ENCODE assay signal across 18 cellular contexts in genomic region chr9:99399476-99399875, GRCh38.
DNase-seq lines count a peak whose midpoint lies in the region; ATAC-seq and TF ChIP-seq lines count a peak whose summit lies in the region.
"Had no signal": no experiment of that assay in that cellular context is flagged by ENCODE, and none has a peak within 500 bp of the region (broad histone marks: within the 10 kb centered on the region; RNA-seq: fewer than 3 reads in every experiment).

No MANE protein-coding gene starts in this region.

- no peak overlapping the region for H2AK5ac ChIP-seq in mesenchymal stem cell (ENCODE audit: low read length, severe bottlenecking)
- H2AK5ac ChIP-seq in trophoblast cell (ENCODE audit: low read length) = peak overlapping the region; percentile 24

- H3K27ac ChIP-seq in mesenchymal stem cell (ENCODE audit: low read length, poor library complexity, severe bottlenecking) (no peak overlapping the region), trophoblast cell (ENCODE audit: low read depth, low read length) (no peak overlapping the region)
- H3K27ac ChIP-seq: HL-60 had no signal

- H3K79me2 ChIP-seq in trophoblast cell (ENCODE audit: control insufficient read depth, insufficient read depth, low read length, poor library complexity) = no peaks in the 10 kb centered on the region

- no peaks in the 10 kb centered on the region for H3K27me3 ChIP-seq in mesenchymal stem cell (ENCODE audit: control insufficient read depth in 1 of 2, insufficient read depth in 1 of 2, low read length in 2 of 2)
- H3K27me3 ChIP-seq in trophoblast cell (ENCODE audit: insufficient read depth, low read length) = no peaks in the 10 kb centered on the region
- no peaks in the 10 kb centered on the region for H3K27me3 ChIP-seq in HAP-1 (ENCODE audit: low read depth)
- H3K27me3 ChIP-seq: BE2C had no signal

- WGBS in mesenchymal stem cell = 96% methylated on average over 5 of the region's 5 CpGs
- no CpG with 5 or more reads among the region's 5 CpGs for WGBS in trophoblast cell (ENCODE audit: extremely low coverage, insufficient coverage, insufficient read length)

- H2BK120ac ChIP-seq in mesenchymal stem cell (ENCODE audit: low read depth, low read length) (no peak overlapping the region), trophoblast cell (ENCODE audit: insufficient read depth, low read length, poor library complexity) (peak overlapping the region; percentile 33)

- ATAC-seq in SK-N-SH treated with all-trans-retinoic acid at 6 μM for 48 hours (peak; percentile 38; the same call in 1 of the 3 replicates), natural killer cell (no peak)
- ATAC-seq: HCT116 had no signal

- H2BK12ac ChIP-seq in mesenchymal stem cell (ENCODE audit: low read length in 2 of 2) (no peak overlapping the region), trophoblast cell (ENCODE audit: low read length) (peak overlapping the region; percentile 19)

- H3K4me3 ChIP-seq in mesenchymal stem cell (ENCODE audit: insufficient read depth in 1 of 2, low read depth in 1 of 2, low read length in 2 of 2) = no peak overlapping the region
- H3K4me3 ChIP-seq in trophoblast cell (ENCODE audit: low read depth, low read length) = no peak overlapping the region
- no peak overlapping the region for H3K4me3 ChIP-seq in HAP-1
- H3K4me3 ChIP-seq: GM23338 had no signal

- no peaks in the 10 kb centered on the region for H3K9me3 ChIP-seq in mesenchymal stem cell (ENCODE audit: control insufficient read depth, low read length)
- H3K9me3 ChIP-seq in trophoblast cell (ENCODE audit: insufficient read depth, low read depth, low read length) = no peaks in the 10 kb centered on the region
- no peaks in the 10 kb centered on the region for H3K9me3 ChIP-seq in HAP-1
- H3K9me3 ChIP-seq: BE2C had no signal

- no peak overlapping the region for H3K27ac Mint-ChIP-seq in natural killer cell
- H3K27ac Mint-ChIP-seq: CD4-positive, CD25-positive, alpha-beta regulatory T cell; CD8-positive, alpha-beta memory T cell; GM23338; HFFc6 had no signal

- H3K9me3 Mint-ChIP-seq in natural killer cell = no peaks in the 10 kb centered on the region
- H3K9me3 Mint-ChIP-seq: CD8-positive, alpha-beta memory T cell; HFFc6 had no signal

- no peak overlapping the region for H4K12ac ChIP-seq in trophoblast cell (ENCODE audit: low read depth, low read length)

- no peak overlapping the region for H3K4me3 Mint-ChIP-seq in natural killer cell
- H3K4me3 Mint-ChIP-seq: CD4-positive, CD25-positive, alpha-beta regulatory T cell; CD8-positive, alpha-beta memory T cell; GM23338; HFFc6 had no signal

- H3K23ac ChIP-seq in mesenchymal stem cell (ENCODE audit: low read length in 2 of 2) = no peak overlapping the region
- no peak overlapping the region for H3K23ac ChIP-seq in trophoblast cell (ENCODE audit: low read length)

- H2AFZ ChIP-seq in mesenchymal stem cell (ENCODE audit: low read depth, low read length) (no peak overlapping the region), trophoblast cell (ENCODE audit: insufficient read depth, low read length, poor library complexity) (no peak overlapping the region)
- H2AFZ ChIP-seq: GM23338 had no signal

- no peaks in the 10 kb centered on the region for H3K4me1 Mint-ChIP-seq in natural killer cell
- H3K4me1 Mint-ChIP-seq: CD4-positive, CD25-positive, alpha-beta regulatory T cell; CD8-positive, alpha-beta memory T cell; GM23338 had no signal

- TF ChIP-seq CTCF in natural killer cell (IDR thresholded peaks at IDR 0.05) = no peak

- H3K79me1 ChIP-seq in mesenchymal stem cell (replicated peaks; ENCODE audit: low read length, poor library complexity, severe bottlenecking) = no peaks in the 10 kb centered on the region
- peaks cover 20% of the 10 kb centered on the region for H3K79me1 ChIP-seq in trophoblast cell (ENCODE audit: low read length)

- peaks cover 7% of the 10 kb centered on the region in 2 donors for H3K27me3 Mint-ChIP-seq in natural killer cell (ENCODE audit: low read depth in 2 of 2)
- H3K27me3 Mint-ChIP-seq: CD4-positive, CD25-positive, alpha-beta regulatory T cell had no signal

- H4K91ac ChIP-seq in mesenchymal stem cell (ENCODE audit: low read length) (no peak overlapping the region), trophoblast cell (ENCODE audit: low read depth, low read length) (no peak overlapping the region)

- peak overlapping the region; percentile 32 for H4K8ac ChIP-seq in mesenchymal stem cell (ENCODE audit: low read length)
- no peak overlapping the region for H4K8ac ChIP-seq in trophoblast cell (ENCODE audit: low read depth, low read length)

- H3K9ac ChIP-seq in mesenchymal stem cell (ENCODE audit: low read length) (no peak overlapping the region), trophoblast cell (ENCODE audit: low read length) (no peak overlapping the region)

- H2BK15ac ChIP-seq in mesenchymal stem cell (ENCODE audit: low read depth, poor library complexity, severe bottlenecking) = no peak overlapping the region

- H3K18ac ChIP-seq in mesenchymal stem cell (ENCODE audit: low read depth in 1 of 2, low read length in 2 of 2) (no peak overlapping the region), trophoblast cell (ENCODE audit: low read length) (no peak overlapping the region)

- DNase-seq in mesenchymal stem cell = no peak
- no peak for DNase-seq in trophoblast cell
- no peak for DNase-seq in HAP-1 (ENCODE audit: low spot score in 2 of 2)
- no peak for DNase-seq in activated CD4-positive, alpha-beta T cell treated with anti-CD3 and anti-CD28 coated beads for 1 hour
- no peak for DNase-seq in natural killer cell
- DNase-seq: ACHN; BE2C; CD4-positive, CD25-positive, alpha-beta regulatory T cell; CD8-positive, alpha-beta memory T cell; COR-L47; DMS 273 treated with DMSO at 0.1 percent for 48 hours; DMS53; GDM1; HFFc6 had no signal

- in situ Hi-C loops in HAP-1 (cut with MboI; ENCODE audit: low sequenced_read_pairs) = no loop called here

- H2BK5ac ChIP-seq in mesenchymal stem cell (ENCODE audit: low read depth, low read length, poor library complexity, severe bottlenecking) (no peak overlapping the region), trophoblast cell (ENCODE audit: low read depth, low read length, poor library complexity) (peak overlapping the region; percentile 10)

- H3K36me3 ChIP-seq in mesenchymal stem cell (ENCODE audit: control insufficient read depth in 1 of 2, insufficient read depth in 2 of 2, low read depth in 1 of 2, low read length in 2 of 2) (no peaks in the 10 kb centered on the region), trophoblast cell (ENCODE audit: control insufficient read depth in 1 of 2, insufficient read depth in 2 of 2, low read length in 2 of 2) (no peaks in the 10 kb centered on the region), HAP-1 (replicated peaks) (no peaks in the 10 kb centered on the region)
- H3K36me3 ChIP-seq: BE2C had no signal

- intact Hi-C loops in natural killer cell (cut with micrococcal nuclease) = no loop called here

- H3K4me1 ChIP-seq in mesenchymal stem cell (ENCODE audit: control insufficient read depth, insufficient read depth, low read depth, low read length) = no peaks in the 10 kb centered on the region
- peaks cover 27 to 36% of the 10 kb centered on the region in 2 experiments for H3K4me1 ChIP-seq in trophoblast cell (ENCODE audit: control insufficient read depth in 1 of 2, insufficient read depth in 2 of 2, low read length in 2 of 2)
- no peaks in the 10 kb centered on the region for H3K4me1 ChIP-seq in HAP-1
- H3K4me1 ChIP-seq: BE2C had no signal

- H3K4me2 ChIP-seq in mesenchymal stem cell (ENCODE audit: low read length, poor library complexity, severe bottlenecking) = no peak overlapping the region
- no peak overlapping the region for H3K4me2 ChIP-seq in trophoblast cell (ENCODE audit: low read length)
- H3K4me2 ChIP-seq: GM23338 had no signal

- H3K4ac ChIP-seq in mesenchymal stem cell (ENCODE audit: low read depth in 1 of 2, low read length in 2 of 2) = no peak overlapping the region
- H3K4ac ChIP-seq in trophoblast cell (ENCODE audit: low read depth, low read length) = no peak overlapping the region

- H3K36me3 Mint-ChIP-seq in natural killer cell = no peaks in the 10 kb centered on the region
- H3K36me3 Mint-ChIP-seq: CD4-positive, CD25-positive, alpha-beta regulatory T cell; CD8-positive, alpha-beta memory T cell had no signal

- no peak overlapping the region for H3K14ac ChIP-seq in mesenchymal stem cell (ENCODE audit: low read length in 2 of 2)
- H3K14ac ChIP-seq in trophoblast cell (ENCODE audit: low read length) = peak overlapping the region; percentile 12

TF ChIP-seq in SK-N-SH treated with all-trans-retinoic acid at 6 μM for 48 hours, 23 proteins besides CTCF, POLR2A, EP300 and RAD21:
- peak; percentile 7; the same call in 1 of the 2 replicates for TF ChIP-seq ZNF8 (CRISPR knock-in tag; IDR thresholded peaks at IDR 0.05)
- no peak for TF ChIP-seq CSDC2 (CRISPR knock-in tag; IDR thresholded peaks at IDR 0.05)
- peak; percentile 73 for TF ChIP-seq TCF4 (CRISPR knock-in tag; IDR thresholded peaks at IDR 0.05; ENCODE audit: borderline replicate concordance)
